Comparison of ENCODE assay signal across 16 cellular contexts in genomic region chr10:74855439-74855838, GRCh38. TPM values are rescaled to one million over a fixed set of nuclear protein-coding genes. Genes with fewer than 3 reads are reported as not detected.
DNase-seq lines count a peak whose midpoint lies in the region; ATAC-seq, FAIRE-seq and TF ChIP-seq lines count a peak whose summit lies in the region.
"Had no signal": no experiment of that assay in that cellular context is flagged by ENCODE, and none has a peak within 500 bp of the region (broad histone marks: within the 10 kb centered on the region; RNA-seq: fewer than 3 reads in every experiment).

No MANE protein-coding gene starts in this region.

- H4K20me1 ChIP-seq in BLaER1, result peaks cover 85% of the 10 kb centered on the region
- no peaks in the 10 kb centered on the region for H4K20me1 ChIP-seq in GM12878 (ENCODE audit: control insufficient read depth, insufficient read depth)

- peaks cover 63% of the 10 kb centered on the region for H3K79me2 ChIP-seq in GM12878 (ENCODE audit: control insufficient read depth, insufficient read depth, low read length)

- TF ChIP-seq POLR2A in GM12878 (IDR thresholded peaks at IDR 0.05; ENCODE audit: low read depth, low read length), result no peak

- BruUV-seq in GM12878 (replicated peaks; lab: Mats Ljungman, UMichigan), result no TSS peak

- H3K9ac ChIP-seq in BLaER1 (no peak overlapping the region), GM12878 (ENCODE audit: control insufficient read depth, insufficient read depth, low read length) (peak overlapping the region; percentile 64)

- no peak overlapping the region for H2AFZ ChIP-seq in GM12878 (ENCODE audit: control insufficient read depth, low read depth, low read length)
- H2AFZ ChIP-seq: PC-9 had no signal

- H3K9me3 Mint-ChIP-seq in nephron, result no peaks in the 10 kb centered on the region
- H3K9me3 Mint-ChIP-seq: neural crest cell had no signal

- SMC1A ChIA-PET in GM12878 (lab: Charles Lee; ENCODE audit: uncharacterized antibody, unreplicated experiment), result interaction anchor here (0.7 to 16.3 kb wide), 19 partner anchors 12 to 179 kb away, joined by 3 to 175 read pairs (median 4); no protein-coding TSS in a partner anchor

- no peak overlapping the region for H3K4me3 Mint-ChIP-seq in nephron
- H3K4me3 Mint-ChIP-seq: neural crest cell had no signal

- peak overlapping the region; percentile 48; the same call in 1 of the 2 replicates for H3K4me2 ChIP-seq in BLaER1
- H3K4me2 ChIP-seq in GM12878 (ENCODE audit: control insufficient read depth, insufficient read depth), result peak overlapping the region; percentile 83; the same call in 1 of the 2 replicates
- H3K4me2 ChIP-seq: PC-9 had no signal

- H3K4me3 ChIP-seq in BLaER1 (no peak overlapping the region), GM12878 (no peak overlapping the region)
- H3K4me3 ChIP-seq: HAP-1, PC-9 had no signal

- TF ChIP-seq EP300 in GM12878 (IDR thresholded peaks at IDR 0.05; ENCODE audit: borderline replicate concordance in 1 of 2, control insufficient read depth in 1 of 2, low read depth in 2 of 2, low read length in 2 of 2), result no peak

- RAD21 ChIA-PET in GM12878 (lab: Charles Lee; ENCODE audit: unreplicated experiment), result interaction anchor here (1.0 to 4.3 kb wide), 11 partner anchors 10 to 266 kb away, joined by 3 to 37 read pairs (median 7); partner anchors contain the start of gene KAT6B

- H3K36me3 Mint-ChIP-seq in nephron (ENCODE audit: low read depth), result peaks cover 26% of the 10 kb centered on the region

- H3K36me3 ChIP-seq in BLaER1 (peaks cover 43% of the 10 kb centered on the region), GM12878 (ENCODE audit: control insufficient read depth in 2 of 2, insufficient read depth in 2 of 2, low read length in 1 of 2) (no peaks in the 10 kb centered on the region)
- H3K36me3 ChIP-seq: BE2C, HAP-1 had no signal

- peaks cover 7% of the 10 kb centered on the region for H3K9me3 ChIP-seq in BLaER1
- H3K9me3 ChIP-seq in GM12878 (replicated peaks; ENCODE audit: control insufficient read depth, insufficient read depth, low read length), result no peaks in the 10 kb centered on the region; the same call in 2 of the 3 replicates
- H3K9me3 ChIP-seq: BE2C, HAP-1 had no signal

- intact Hi-C loops in GM12878 (cut with micrococcal nuclease; ENCODE audit: unreplicated experiment), result no loop called here

- in situ Hi-C loops in GM12878 (cut with MboI), result no loop called here

- H3K27me3 Mint-ChIP-seq in nephron (ENCODE audit: low read depth), result no peaks in the 10 kb centered on the region

- POLR2A ChIA-PET in GM12878 (lab: Charles Lee), result interaction anchor here (0.8 to 2.5 kb wide), 6 partner anchors 10 to 46 kb away, joined by 3 to 11 read pairs (median 4); no protein-coding TSS in a partner anchor

- CTCF ChIA-PET in GM12878 (lab: Yijun Ruan, JAX), result interaction anchor here (0.7 to 2.4 kb wide), 11 partner anchors 10 to 245 kb away, joined by 3 to 10 read pairs (median 3); no protein-coding TSS in a partner anchor

- peaks cover 28% of the 10 kb centered on the region for H3K4me1 Mint-ChIP-seq in nephron

- no peak overlapping the region for H3K27ac ChIP-seq in BLaER1
- peak overlapping the region; percentile 82 for H3K27ac ChIP-seq in GM12878 (ENCODE audit: control insufficient read depth, insufficient read depth)
- H3K27ac ChIP-seq: PC-9 had no signal

- no peak for TF ChIP-seq CTCF in GM12878 (IDR thresholded peaks at IDR 0.05 in 2 of 3, conservative IDR thresholded peaks at IDR 0.05 in 1 of 3; ENCODE audit: control insufficient read depth in 2 of 3, extremely low read depth in 1 of 3, insufficient read depth in 1 of 3, low read depth in 3 of 3, low read length in 3 of 3)
- no peak for TF ChIP-seq CTCF in nephron (IDR thresholded peaks at IDR 0.05; ENCODE audit: unreplicated experiment in 3 of 3)

- no peak for FAIRE-seq in GM12878 (lab: Jason Lieb, UNC)

- peak overlapping the region in 2 of 3 experiments; percentile 24 to 26 for H3K27ac Mint-ChIP-seq in nephron

- no peak for DNase-seq in GM12878 (ENCODE audit: low read depth, low spot score)
- DNase-seq in GM19240 (ENCODE audit: insufficient read length, low spot score), result no peak
- no peak for DNase-seq in cortex of kidney (lab: John Stamatoyannopoulos, UW)
- DNase-seq: anterior cingulate cortex, DMS53, NCI-H187, PC-9 had no signal

- TF ChIP-seq RAD21 in GM12878 (IDR thresholded peaks at IDR 0.05; ENCODE audit: insufficient read depth, low read depth, low read length), result no peak

- H3K27me3 ChIP-seq in BLaER1 (no peaks in the 10 kb centered on the region), GM12878 (replicated peaks in 1 of 2; ENCODE audit: control insufficient read depth in 2 of 2, insufficient read depth in 2 of 2, low read length in 1 of 2) (no peaks in the 10 kb centered on the region)
- H3K27me3 ChIP-seq: BE2C had no signal

- peaks cover 29% of the 10 kb centered on the region for H3K4me1 ChIP-seq in BLaER1
- H3K4me1 ChIP-seq in GM12878 (ENCODE audit: control insufficient read depth, insufficient read depth, low read length), result peaks cover 19% of the 10 kb centered on the region

- ATAC-seq in HG03139 (IDR thresholded peaks at IDR 0.05; ENCODE audit: unreplicated experiment), result peak; percentile 10
- ATAC-seq in GM12878, result no peak
- no peak for ATAC-seq in HG02623 (IDR thresholded peaks at IDR 0.05; ENCODE audit: unreplicated experiment)
- no peak for ATAC-seq in GM21515 (IDR thresholded peaks at IDR 0.05; ENCODE audit: unreplicated experiment)
- ATAC-seq: activated CD4-positive, CD25-positive, alpha-beta regulatory T cell treated with anti-CD3 and anti-CD28 coated beads, Interleukin-2, amount 50 U/mL, for 24 hours had no signal

TF ChIP-seq in GM12878, 131 proteins besides CTCF, POLR2A, EP300 and RAD21 (continues in another document):
- TF ChIP-seq BCL11A (IDR thresholded peaks at IDR 0.05; ENCODE audit: low read depth, low read length) (no peak), ELK1 (IDR thresholded peaks at IDR 0.05; ENCODE audit: low read depth, low read length) (no peak), NKRF (conservative IDR thresholded peaks at IDR 0.05) (no peak)

RNA-seq across cellular contexts. Expression of gene KAT6B, which starts 29.0 kb away (rescaled TPM):
- total RNA-seq in GM12878 (2013; cell fraction: nucleolus; rRNA removed), result 303 and 315 TPM in 2 replicates
- total RNA-seq in GM12878 (2014; rRNA removed) (16.5 and 18.3 TPM in 2 replicates), GM12878 (2014; rRNA removed; fragmentation: Illumina TruSeq; extraction: Trizol) (16.7 and 17.5 TPM in 2 replicates), GM12878 (2021) (22.6 and 24.8 TPM in 2 replicates)
- 8.5 TPM for polyA plus RNA-seq in GM12878 (2011; ENCODE audit: low read depth)
- polyA plus RNA-seq in GM12878 (2011; rRNA removed) (6.7 and 7.6 TPM in 2 replicates), GM12878 (2014; fragmentation: Illumina TruSeq; extraction: Trizol) (17.6 and 19.1 TPM in 2 replicates), GM12878 (2014; fragmentation: Nextera tagmentation; extraction: Ambion mirVana) (1 to 10 TPM; 2.7 to 5.3 TPM), GM12878 (2014; rRNA removed) (8.1 and 9.7 TPM in 2 replicates), GM12878 (2016; fragmentation: Nextera tagmentation; extraction: Ambion mirVana) (10 to 100 TPM; 15.0 to 17.4 TPM)
- 5.8 and 9.8 TPM in 2 replicates for polyA plus RNA-seq in GM12878 (2011; cell fraction: cytosol; rRNA removed)
- polyA plus RNA-seq in GM12878 (2011; cell fraction: nucleus; rRNA removed), result 17.1 and 23.0 TPM in 2 replicates
- 10.5 and 12.2 TPM in 2 replicates for polyA plus RNA-seq in GM12878 (2012)
- 42.9 and 45.0 TPM in 2 replicates for polyA minus RNA-seq in GM12878 (2011; rRNA and poly(A)+ RNA removed)
- 7.9 and 9.0 TPM in 2 replicates for polyA minus RNA-seq in GM12878 (2011; cell fraction: cytosol; rRNA and poly(A)+ RNA removed)
- polyA minus RNA-seq in GM12878 (2011; cell fraction: nucleus; rRNA and poly(A)+ RNA removed), result 53.1 and 90.8 TPM in 2 replicates
